Comparison of ENCODE assay signal across 18 cellular contexts in the genomic region with DNA sequence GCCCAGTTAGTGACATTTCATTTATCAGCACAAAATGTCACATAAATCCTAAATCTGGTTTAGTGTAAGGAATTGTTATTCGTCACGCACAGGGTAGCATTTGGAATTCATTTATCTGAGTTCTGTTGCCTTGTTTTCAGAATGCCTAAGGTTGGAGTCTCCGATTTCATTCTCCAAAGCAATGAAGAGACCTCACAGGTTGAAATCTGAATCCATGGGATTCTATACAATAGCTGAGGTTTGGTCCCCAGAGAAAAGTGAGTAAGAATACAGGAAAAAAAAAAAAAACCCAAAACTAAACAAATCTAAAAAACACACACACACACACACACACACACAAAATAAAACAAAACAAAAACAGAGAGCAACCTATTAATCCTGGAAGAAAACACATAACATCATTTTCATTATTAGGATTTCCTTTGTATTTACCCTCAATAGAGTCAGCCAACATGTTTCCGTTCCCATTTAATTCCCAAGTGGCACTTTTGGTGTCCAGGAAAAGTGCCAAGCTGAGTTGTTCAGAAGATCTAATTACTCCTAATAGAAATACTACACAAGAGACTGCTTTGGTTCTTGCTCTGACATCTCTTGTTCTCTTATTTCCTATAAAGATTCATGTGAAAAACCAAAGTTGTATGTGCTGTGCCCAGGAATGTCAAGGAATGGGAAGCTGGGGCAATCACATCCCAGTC. TPM values are rescaled to one million over a fixed set of nuclear protein-coding genes. Genes with fewer than 3 reads are reported as not detected.
DNase-seq lines count a peak whose midpoint lies in the region; ATAC-seq, FAIRE-seq and TF ChIP-seq lines count a peak whose summit lies in the region.
"Had no signal": no experiment of that assay in that cellular context is flagged by ENCODE, and none has a peak within 500 bp of the region (broad histone marks: within the 10 kb centered on the region; RNA-seq: fewer than 3 reads in every experiment).

No MANE protein-coding gene starts in this region.

- H3K36me3 Mint-ChIP-seq in WTC11 (peaks cover 10% of the 10 kb centered on the region), nephron (ENCODE audit: low read depth) (no peaks in the 10 kb centered on the region)

- H3K4me3 ChIP-seq in AG10803 (ENCODE audit: low read length) = no peak overlapping the region
- H3K4me3 ChIP-seq in small intestine (ENCODE audit: low read depth in 1 of 2, low read length in 2 of 2) = no peak overlapping the region
- H3K4me3 ChIP-seq: MG63 had no signal

- H3K27me3 ChIP-seq in small intestine (ENCODE audit: control insufficient read depth in 2 of 2, insufficient read depth in 2 of 2, low read length in 2 of 2) = no peaks in the 10 kb centered on the region
- H3K27me3 ChIP-seq: MG63 had no signal

- 76 to 92% (median 88%) methylated on average over 4 of the region's 4 CpGs for WGBS in small intestine, 3 donors

- H3K9me3 Mint-ChIP-seq in WTC11 = peaks cover 12% of the 10 kb centered on the region
- H3K9me3 Mint-ChIP-seq in nephron = peaks cover 4% of the 10 kb centered on the region
- H3K9me3 Mint-ChIP-seq: central memory CD8-positive, alpha-beta T cell had no signal

- H3K27me3 Mint-ChIP-seq in WTC11 (ENCODE audit: low read depth) (no peaks in the 10 kb centered on the region), nephron (ENCODE audit: low read depth) (no peaks in the 10 kb centered on the region)

- POLR2A ChIA-PET in WTC11 (lab: Charles Lee) = no interaction called here

- no peak overlapping the region for H3K27ac ChIP-seq in small intestine (ENCODE audit: low read depth in 1 of 2, low read length in 1 of 2)

- H3K4me1 Mint-ChIP-seq in WTC11 (peaks cover 16% of the 10 kb centered on the region), nephron (peaks cover 23% of the 10 kb centered on the region)
- H3K4me1 Mint-ChIP-seq: central memory CD8-positive, alpha-beta T cell; T-helper 17 cell had no signal

- no peaks in the 10 kb centered on the region for H3K36me3 ChIP-seq in small intestine (ENCODE audit: control insufficient read depth in 2 of 2, insufficient read depth in 2 of 2, low read length in 2 of 2)
- H3K36me3 ChIP-seq: MG63 had no signal

- H3K4me3 Mint-ChIP-seq in WTC11 (no peak overlapping the region), nephron (no peak overlapping the region)
- H3K4me3 Mint-ChIP-seq: central memory CD8-positive, alpha-beta T cell; T-helper 17 cell had no signal

- no peaks in the 10 kb centered on the region for H3K4me1 ChIP-seq in small intestine (ENCODE audit: control insufficient read depth in 2 of 2, insufficient read depth in 1 of 2, low read depth in 1 of 2, low read length in 1 of 2)

- ATAC-seq in WTC11 = no peak
- ATAC-seq in GM18870 (IDR thresholded peaks at IDR 0.05; ENCODE audit: unreplicated experiment) = no peak
- no peak for ATAC-seq in HG02642 (IDR thresholded peaks at IDR 0.05; ENCODE audit: poor library complexity, unreplicated experiment)
- ATAC-seq: activated CD4-positive, CD25-positive, alpha-beta regulatory T cell treated with anti-CD3 and anti-CD28 coated beads, Interleukin-2, amount 50 U/mL, for 24 hours; activated naive CD4-positive, alpha-beta T cell treated with anti-CD3 and anti-CD28 coated beads, Interleukin-2, amount 50 U/mL, for 72 hours; T-helper 17 cell had no signal

- DNase-seq in AG10803 (ENCODE audit: low read depth) (peak; percentile 17), NCI-H1092 treated with DMSO at 0.1 percent for 48 hours (lab: John Stamatoyannopoulos, UW) (peak; percentile 65), WTC11 (ENCODE audit: low spot score) (no peak), small intestine (no peak)
- DNase-seq in activated CD4-positive, CD25-positive, alpha-beta regulatory T cell treated with anti-CD3 and anti-CD28 coated beads, Interleukin-2, amount 50 U/mL, for 72 hours = no peak
- DNase-seq: COR-L47; MG63; NCI-H524 treated with DMSO at 0.1 percent for 48 hours; stimulated activated CD4-positive, alpha-beta T cell treated with anti-CD3 and anti-CD28 coated beads, Interleukin-4, amount 100 ng/mL, for 4 hours; T-helper 17 cell had no signal

- FAIRE-seq in small intestine (lab: Jason Lieb, UNC) = no peak
- FAIRE-seq: HTR-8/SVneo, islet of Langerhans had no signal

- TF ChIP-seq CTCF in AG10803 (conservative IDR thresholded peaks at IDR 0.05; ENCODE audit: low read length) (no peak), WTC11 (IDR thresholded peaks at IDR 0.05) (no peak), nephron (IDR thresholded peaks at IDR 0.05; ENCODE audit: unreplicated experiment in 3 of 3) (no peak)

- CTCF ChIA-PET in WTC11 (lab: Charles Lee) = interaction anchor here (0.6 kb wide), 1 partner anchor 130 kb away, joined by 7 read pairs; no protein-coding TSS in a partner anchor

- no peaks in the 10 kb centered on the region for H3K9me3 ChIP-seq in small intestine (ENCODE audit: control insufficient read depth, low read depth)
- H3K9me3 ChIP-seq: MG63 had no signal

- peak overlapping the region; percentile 0; the same call in 1 of the 2 replicates for H3K27ac Mint-ChIP-seq in WTC11
- H3K27ac Mint-ChIP-seq in nephron = peak overlapping the region; percentile 47 to 72 (median 57)
- H3K27ac Mint-ChIP-seq: activated naive CD4-positive, alpha-beta T cell treated with anti-CD3 and anti-CD28 coated beads, Interleukin-2, amount 50 U/mL, for 72 hours; T-helper 17 cell had no signal

TF ChIP-seq in WTC11, 78 proteins besides CTCF, POLR2A, EP300 and RAD21:
- TF ChIP-seq ARID4B (CRISPR knock-in tag; IDR thresholded peaks at IDR 0.05; ENCODE audit: borderline replicate concordance) = no peak

RNA-seq across cellular contexts. Expression of gene LRCH1, which starts 36.2 kb away (rescaled TPM):
- 9.2 to 11.8 TPM (median 9.7 TPM) in 3 replicates for total RNA-seq in WTC11 (2021)
- polyA plus RNA-seq in small intestine = 1 to 10 TPM; 6.9 to 7.1 (median 7.0) TPM

Comparison
In these comparisons a context has a peak if more than half of its experiments do, and no peak if none do; other contexts are left out.
1. DNase-seq: peak in AG10803 (single experiment) and NCI-H1092 treated with DMSO at 0.1 percent for 48 hours (single experiment); none in WTC11 (single experiment), activated CD4-positive, CD25-positive, alpha-beta regulatory T cell treated with anti-CD3 and anti-CD28 coated beads, Interleukin-2, amount 50 U/mL, for 72 hours (single experiment) and small intestine (single experiment).